ENCODE assay signal across 2 cellular contexts in the genomic region with DNA sequence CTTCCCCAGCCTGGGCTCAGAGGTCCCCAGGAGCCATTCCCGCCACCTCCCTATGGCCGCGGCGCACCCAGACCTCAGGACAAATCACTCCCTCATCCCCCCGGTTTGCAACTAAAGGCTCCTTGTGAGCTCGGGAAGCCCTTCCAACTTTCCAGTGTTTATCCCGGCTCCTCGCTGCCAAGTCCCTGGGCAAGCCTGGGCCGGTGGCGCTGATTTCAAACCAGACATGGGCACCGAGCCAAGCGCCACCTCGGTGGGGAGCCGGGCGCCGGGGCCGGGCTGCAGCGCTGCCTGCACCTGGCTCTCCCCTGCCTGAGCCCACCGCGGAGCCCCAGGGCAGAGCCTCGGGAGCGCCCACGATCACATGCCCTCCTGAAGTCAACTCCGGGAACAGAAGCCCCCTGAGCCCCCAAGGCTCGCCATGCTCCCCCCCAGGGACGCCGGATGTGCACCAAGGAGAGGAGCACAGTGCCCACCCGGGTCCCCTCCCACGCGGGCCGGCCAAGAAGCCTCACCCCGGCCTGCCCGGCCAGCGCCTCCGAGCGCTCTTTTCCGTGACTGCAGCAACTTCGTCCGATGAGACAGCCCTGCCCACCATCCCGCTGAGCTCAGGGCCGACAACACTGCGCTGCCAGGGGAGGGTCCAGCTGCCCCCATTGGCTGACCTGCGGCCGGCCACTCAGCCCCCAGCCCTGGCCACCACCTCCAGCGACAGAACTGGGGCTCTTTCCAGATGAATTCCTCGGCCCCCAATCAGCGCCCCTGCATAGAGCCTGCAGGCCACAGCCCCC.
TF ChIP-seq lines count a peak whose summit lies in the region.

No MANE protein-coding gene starts in this region.

TF ChIP-seq in IMR-90, 13 proteins besides CTCF, POLR2A, EP300 and RAD21 (continued from another document):
- TF ChIP-seq MXI1 (IDR thresholded peaks at IDR 0.05; ENCODE audit: borderline replicate concordance, low read depth, low read length) (no peak), RCOR1 (IDR thresholded peaks at IDR 0.05; ENCODE audit: insufficient replicate concordance, low read length) (no peak), SMC3 (IDR thresholded peaks at IDR 0.05; ENCODE audit: low read depth, low read length) (no peak), USF2 (IDR thresholded peaks at IDR 0.05; ENCODE audit: low read depth, low read length) (no peak), RFX5 (IDR thresholded peaks at IDR 0.05; ENCODE audit: low read depth, low read length) (no peak), MAZ (IDR thresholded peaks at IDR 0.05; ENCODE audit: borderline replicate concordance, low read depth, low read length) (no peak), NFE2L2 (IDR thresholded peaks at IDR 0.05; ENCODE audit: low read depth, low read length) (no peak), BHLHE40 (IDR thresholded peaks at IDR 0.05; ENCODE audit: low read depth, low read length) (no peak), CEBPB (IDR thresholded peaks at IDR 0.05; ENCODE audit: low read depth, low read length) (no peak), FOS (IDR thresholded peaks at IDR 0.05; ENCODE audit: low read depth, low read length) (no peak)
- TF ChIP-seq, protein P1, sequence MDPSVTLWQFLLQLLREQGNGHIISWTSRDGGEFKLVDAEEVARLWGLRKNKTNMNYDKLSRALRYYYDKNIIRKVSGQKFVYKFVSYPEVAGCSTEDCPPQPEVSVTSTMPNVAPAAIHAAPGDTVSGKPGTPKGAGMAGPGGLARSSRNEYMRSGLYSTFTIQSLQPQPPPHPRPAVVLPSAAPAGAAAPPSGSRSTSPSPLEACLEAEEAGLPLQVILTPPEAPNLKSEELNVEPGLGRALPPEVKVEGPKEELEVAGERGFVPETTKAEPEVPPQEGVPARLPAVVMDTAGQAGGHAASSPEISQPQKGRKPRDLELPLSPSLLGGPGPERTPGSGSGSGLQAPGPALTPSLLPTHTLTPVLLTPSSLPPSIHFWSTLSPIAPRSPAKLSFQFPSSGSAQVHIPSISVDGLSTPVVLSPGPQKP (IDR thresholded peaks at IDR 0.05; ENCODE audit: borderline replicate concordance, low read depth, low read length), result no peak

TF ChIP-seq in GM12891, 5 proteins besides CTCF, POLR2A, EP300 and RAD21 (continued from another document):
- TF ChIP-seq SPI1 (IDR thresholded peaks at IDR 0.05; ENCODE audit: low read depth, low read length) (no peak), POU2F2 (IDR thresholded peaks at IDR 0.05; ENCODE audit: low read depth, low read length) (no peak), TAF1 (IDR thresholded peaks at IDR 0.05; ENCODE audit: low read depth, low read length) (no peak), POLR2AphosphoS5 (IDR thresholded peaks at IDR 0.05; ENCODE audit: low read depth, low read length) (no peak)
